In the genomic region with DNA sequence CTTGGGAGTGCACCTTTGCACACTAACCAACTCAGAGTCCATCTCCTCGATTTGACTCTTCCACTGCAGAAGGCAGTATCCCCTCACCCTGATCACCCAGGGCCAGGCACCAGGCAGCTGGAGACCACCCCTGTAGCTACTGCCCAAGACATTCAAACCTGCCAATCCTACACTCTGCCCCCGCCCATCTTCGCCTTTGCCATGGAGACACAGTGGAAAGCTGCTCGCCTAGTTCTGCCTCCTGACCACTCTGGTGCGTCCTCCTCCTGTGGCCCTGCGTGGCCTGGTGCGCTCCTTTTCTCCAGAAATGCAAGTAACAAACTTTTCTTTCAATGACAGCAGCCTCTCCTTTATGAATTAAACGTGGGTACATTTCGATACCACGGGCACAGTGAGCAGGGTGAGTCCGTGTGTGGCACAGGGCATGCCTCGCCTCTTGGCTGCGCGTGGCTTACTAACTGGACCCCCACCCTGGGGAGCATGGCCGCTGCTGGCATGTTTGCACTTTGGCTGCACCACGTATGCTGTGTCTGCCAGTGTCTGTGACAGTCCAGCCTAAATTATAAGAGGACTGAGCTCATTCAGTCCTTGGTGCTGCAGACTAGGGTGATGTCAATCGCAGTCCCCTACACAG, we compare ENCODE assay signal across 29 cellular contexts. TPM values are rescaled to one million over a fixed set of nuclear protein-coding genes. Genes with fewer than 3 reads are reported as not detected.
"Had no signal": no experiment of that assay in that cellular context is flagged by ENCODE, and none has a peak within 500 bp of the region (broad histone marks: within the 10 kb centered on the region; RNA-seq: fewer than 3 reads in every experiment).

No MANE protein-coding gene starts in this region.

- H3K36me3 Mint-ChIP-seq: activated naive CD4-positive, alpha-beta T cell treated with anti-CD3 and anti-CD28 coated beads, Interleukin-2, amount 50 U/mL, for 24 hours; stimulated activated naive B cell treated with anti-CD40 and anti-IgM and Interleukin-4, amounts not matched to agents 10 μg/mL and 1 μg/mL and 100 μg/mL, for 72 hours; type B pancreatic cell had no signal

- H3K4me1 Mint-ChIP-seq: nephron progenitor cell had no signal

- DNase-seq: activated CD4-positive, alpha-beta T cell treated with anti-CD3 and anti-CD28 coated beads, Interleukin-2, amount 50 U/mL, for 48 hours; activated gamma-delta T cell; activated T-cell treated with anti-CD3 and anti-CD28 coated beads for 4 hours; aorta; brain microvascular endothelial cell; central memory CD4-positive, alpha-beta T cell; dermis blood vessel endothelial cell; effector memory CD4-positive, alpha-beta T cell; gastrocnemius medialis; hypothalamus; left cardiac atrium; mesendoderm; mucosa of descending colon; nephron progenitor cell; occipital lobe; small intestine; stimulated activated CD4-positive, alpha-beta T cell treated with anti-CD3 and anti-CD28 coated beads, Interleukin-2, amount 100 ng/mL, for 24 hours; stimulated activated naive B cell treated with anti-CD40 and anti-IgM and Interleukin-4, amounts not matched to agents 10 μg/mL and 1 μg/mL and 100 μg/mL, for 72 hours; T1000 had no signal

- H3K36me3 ChIP-seq: brain microvascular endothelial cell, gastrocnemius medialis, thoracic aorta had no signal

- H3K4me1 ChIP-seq: gastrocnemius medialis had no signal

- H3K27ac Mint-ChIP-seq: activated CD4-positive, alpha-beta T cell treated with anti-CD3 and anti-CD28 coated beads for 36 hours; activated naive CD4-positive, alpha-beta T cell treated with anti-CD3 and anti-CD28 coated beads, Interleukin-2, amount 50 U/mL, for 24 hours; activated T-helper 1 cell treated with anti-CD3 and anti-CD28 coated beads, Interleukin-12 subunit alpha, Interleukin-12 subunit beta, Interleukin-2, Interleukin-4 antibody, amounts not matched to agents 30 ng/mL and 10 ng/mL and 1 ng/mL, durations not matched to agents 14 hours and 24 hours and 36 hours; nephron progenitor cell; stimulated activated naive B cell treated with anti-CD40 and anti-IgM and Interleukin-4, amounts not matched to agents 10 μg/mL and 1 μg/mL and 100 μg/mL, for 72 hours; T-helper 1 cell treated with Interleukin-12 subunit alpha and Interleukin-12 subunit beta and Interleukin-4 antibody, amounts not matched to agents 30 μg/mL and 1 μg/mL, for 36 hours; type B pancreatic cell; WTC11 had no signal

- H3K27me3 Mint-ChIP-seq: activated CD4-positive, alpha-beta T cell treated with anti-CD3 and anti-CD28 coated beads for 36 hours; type B pancreatic cell had no signal

- H3K4me3 Mint-ChIP-seq: activated CD4-positive, alpha-beta T cell treated with anti-CD3 and anti-CD28 coated beads for 36 hours; activated naive CD4-positive, alpha-beta T cell treated with anti-CD3 and anti-CD28 coated beads, Interleukin-2, amount 50 U/mL, for 24 hours; activated T-helper 1 cell treated with anti-CD3 and anti-CD28 coated beads, Interleukin-12 subunit alpha, Interleukin-12 subunit beta, Interleukin-2, Interleukin-4 antibody, amounts not matched to agents 30 ng/mL and 10 ng/mL and 1 ng/mL, durations not matched to agents 14 hours and 24 hours and 36 hours; nephron progenitor cell; stimulated activated naive B cell treated with anti-CD40 and anti-IgM and Interleukin-4, amounts not matched to agents 10 μg/mL and 1 μg/mL and 100 μg/mL, for 72 hours; T-helper 1 cell treated with Interleukin-12 subunit alpha and Interleukin-12 subunit beta and Interleukin-4 antibody, amounts not matched to agents 30 μg/mL and 1 μg/mL, for 36 hours; type B pancreatic cell; WTC11 had no signal

- H3K27me3 ChIP-seq: brain microvascular endothelial cell, esophagus muscularis mucosa, gastrocnemius medialis had no signal

- H3K9me3 Mint-ChIP-seq: activated naive CD4-positive, alpha-beta T cell treated with anti-CD3 and anti-CD28 coated beads, Interleukin-2, amount 50 U/mL, for 24 hours; activated T-helper 1 cell treated with anti-CD3 and anti-CD28 coated beads, Interleukin-12 subunit alpha, Interleukin-12 subunit beta, Interleukin-2, Interleukin-4 antibody, amounts not matched to agents 30 ng/mL and 10 ng/mL and 1 ng/mL, durations not matched to agents 14 hours and 24 hours and 36 hours; stimulated activated naive B cell treated with anti-CD40 and anti-IgM and Interleukin-4, amounts not matched to agents 10 μg/mL and 1 μg/mL and 100 μg/mL, for 72 hours; T-helper 1 cell treated with Interleukin-12 subunit alpha and Interleukin-12 subunit beta and Interleukin-4 antibody, amounts not matched to agents 30 μg/mL and 1 μg/mL, for 36 hours; type B pancreatic cell had no signal

- H3K4me3 ChIP-seq: esophagus muscularis mucosa, gastrocnemius medialis, mucosa of descending colon, thoracic aorta had no signal

- H3K27ac ChIP-seq: brain microvascular endothelial cell, gastrocnemius medialis had no signal

- ATAC-seq: activated CD4-positive, alpha-beta T cell treated with anti-CD3 and anti-CD28 coated beads for 36 hours; gastrocnemius medialis; left cardiac atrium; mucosa of descending colon; sciatic nerve had no signal

- FAIRE-seq: islet of Langerhans, small intestine had no signal

- H3K9me3 ChIP-seq: esophagus muscularis mucosa, gastrocnemius medialis, mucosa of descending colon, thoracic aorta had no signal

RNA-seq across cellular contexts. Expression of a gene that starts 47.6 kb away (rescaled TPM):
- total RNA-seq: dermis blood vessel endothelial cell had no signal
